ENCODE assay signal across 8 cellular contexts in genomic region chr3:186849392-186849975, GRCh38. TPM values are rescaled to one million over a fixed set of nuclear protein-coding genes. Genes with fewer than 3 reads are reported as not detected.
DNase-seq lines count a peak whose midpoint lies in the region; ATAC-seq and TF ChIP-seq lines count a peak whose summit lies in the region.

No MANE protein-coding gene starts in this region.

- H3F3A ChIP-seq in neural progenitor cell (ENCODE audit: low read depth), result no peaks in the 10 kb centered on the region

- DNase-seq in A172 (ENCODE audit: low spot score) (peak; percentile 55), GM06990 (ENCODE audit: extremely low read depth, insufficient read length) (no peak), NCI-H82 (lab: John Stamatoyannopoulos, UW) (peak; percentile 83), dorsolateral prefrontal cortex (no peak), neural progenitor cell (ENCODE audit: low spot score) (peak; percentile 54)

- no peak overlapping the region for H3K4me2 ChIP-seq in neural progenitor cell

- no peak overlapping the region for H3K4me3 Mint-ChIP-seq in neural progenitor cell

- no peak overlapping the region for H3K27ac Mint-ChIP-seq in neural progenitor cell

- H3K4me3 ChIP-seq in GM06990 (replicated peaks; ENCODE audit: low read depth, low read length), result no peak overlapping the region
- no peak overlapping the region for H3K4me3 ChIP-seq in dorsolateral prefrontal cortex
- no peak overlapping the region for H3K4me3 ChIP-seq in neural progenitor cell

- ATAC-seq in HG03135 (IDR thresholded peaks at IDR 0.05; ENCODE audit: unreplicated experiment) (peak; percentile 73), GM19452 (IDR thresholded peaks at IDR 0.05; ENCODE audit: unreplicated experiment) (no peak), HG03457 (IDR thresholded peaks at IDR 0.05; ENCODE audit: unreplicated experiment) (no peak)

- H3K79me2 ChIP-seq in neural progenitor cell (ENCODE audit: low read depth), result no peaks in the 10 kb centered on the region

- H3K27me3 ChIP-seq in GM06990 (replicated peaks; ENCODE audit: control insufficient read depth, insufficient read depth, low read length) (no peaks in the 10 kb centered on the region), dorsolateral prefrontal cortex (peaks cover 0 to 8% (median 0%) of the 10 kb centered on the region in 45 donors), neural progenitor cell (no peaks in the 10 kb centered on the region)

- TF ChIP-seq CTCF in GM06990 (IDR thresholded peaks at IDR 0.05; ENCODE audit: insufficient read depth, low read length, poor library complexity, severe bottlenecking) (peak; percentile 43), dorsolateral prefrontal cortex (IDR thresholded peaks at IDR 0.05 in 54 of 56, conservative IDR thresholded peaks at IDR 0.05 in 2 of 56; ENCODE audit: low read depth in 1 of 56, partially characterized antibody in 56 of 56) (peak in 55 of 56 donors; percentile 11 to 76 (median 46)), neural progenitor cell (IDR thresholded peaks at IDR 0.05) (peak; percentile 68)

- H3K4me1 ChIP-seq in neural progenitor cell, result no peaks in the 10 kb centered on the region

- no peak overlapping the region for H2AFZ ChIP-seq in neural progenitor cell (replicated peaks)

- intact Hi-C loops in dorsolateral prefrontal cortex (cut with DNase I), result no loop called here

- no peaks in the 10 kb centered on the region for H4K20me1 ChIP-seq in neural progenitor cell (ENCODE audit: low read depth)

- H3K36me3 ChIP-seq in GM06990 (ENCODE audit: control insufficient read depth, insufficient read depth, low read length), result no peaks in the 10 kb centered on the region
- H3K36me3 ChIP-seq in neural progenitor cell, result no peaks in the 10 kb centered on the region

- no peak overlapping the region for H3K27ac ChIP-seq in dorsolateral prefrontal cortex
- no peak overlapping the region for H3K27ac ChIP-seq in neural progenitor cell

- no peak overlapping the region for H3K9ac ChIP-seq in neural progenitor cell

- no peaks in the 10 kb centered on the region for H3K9me3 Mint-ChIP-seq in neural progenitor cell

- H3K27me3 Mint-ChIP-seq in neural progenitor cell (ENCODE audit: insufficient read depth, low read depth), result peaks cover 5% of the 10 kb centered on the region

- no peaks in the 10 kb centered on the region for H3K4me1 Mint-ChIP-seq in neural progenitor cell

- no peaks in the 10 kb centered on the region for H3K9me3 ChIP-seq in neural progenitor cell (ENCODE audit: low read depth)

- no peaks in the 10 kb centered on the region for H3K36me3 Mint-ChIP-seq in neural progenitor cell

RNA-seq across cellular contexts. Expression of gene ADIPOQ, which starts 7.0 kb away (rescaled TPM):
- not detected in 2 replicates for total RNA-seq in A172 (2014; rRNA removed; shearing (Covaris generic))
- total RNA-seq in dorsolateral prefrontal cortex (under 1 TPM in 4 of 120 experiments, not detected in 116; 0.07 to 0.14 (median 0.11) TPM), neural progenitor cell (ENCODE audit: low replicate concordance) (not detected in 2 replicates)

RNA-seq across cellular contexts. Expression of gene RFC4, which starts 43.2 kb away (rescaled TPM):
- 141 and 172 TPM in 2 replicates for total RNA-seq in A172 (2014; rRNA removed; shearing (Covaris generic))
- total RNA-seq in dorsolateral prefrontal cortex (10 to 100 TPM in 114 of 120 experiments, 1 to 10 TPM in 6; 8.3 to 25.2 (median 14.2) TPM), neural progenitor cell (ENCODE audit: low replicate concordance) (127 and 187 TPM in 2 replicates)

Comparison
In these comparisons a context has a peak if more than half of its experiments do, and no peak if none do; other contexts are left out.
1. DNase-seq: peak in A172 (single experiment), NCI-H82 (single experiment) and neural progenitor cell (single experiment); none in GM06990 (single experiment) and dorsolateral prefrontal cortex (0 of 10).
2. Peak in every context shown above with its lines, with median percentiles within 50 percentile points of each other: CTCF ChIP-seq.